ENCODE assay signal across 16 cellular contexts in genomic region chr5:178323961-178324360, GRCh38.
DNase-seq lines count a peak whose midpoint lies in the region; ATAC-seq and TF ChIP-seq lines count a peak whose summit lies in the region.
"Had no signal": no experiment of that assay in that cellular context is flagged by ENCODE, and none has a peak within 500 bp of the region (broad histone marks: within the 10 kb centered on the region; RNA-seq: fewer than 3 reads in every experiment).

No MANE protein-coding gene starts in this region.

- WGBS in smooth muscle cell (ENCODE audit: low lambda C conversion rate) = 87% methylated on average over 7 of the region's 7 CpGs
- 57 to 58% methylated on average over 7 of the region's 7 CpGs for WGBS in body of pancreas, 2 donors

- H2AFZ ChIP-seq in smooth muscle cell (ENCODE audit: low read depth) = no peak overlapping the region

- H3K27ac ChIP-seq in smooth muscle cell (ENCODE audit: low read depth) = no peak overlapping the region
- H3K27ac ChIP-seq in body of pancreas = no peak overlapping the region
- H3K27ac ChIP-seq: esophagus squamous epithelium, psoas muscle had no signal

- no peak overlapping the region for H3K4me2 ChIP-seq in smooth muscle cell

- H3F3A ChIP-seq in smooth muscle cell (ENCODE audit: low read depth) = no peaks in the 10 kb centered on the region

- H3K36me3 ChIP-seq in smooth muscle cell (ENCODE audit: low read depth) (no peaks in the 10 kb centered on the region), body of pancreas (replicated peaks in 1 of 2; ENCODE audit: insufficient read depth in 1 of 2, low read depth in 2 of 2) (no peaks in the 10 kb centered on the region)
- H3K36me3 ChIP-seq: esophagus squamous epithelium had no signal

- H3K9me3 ChIP-seq in smooth muscle cell (replicated peaks; ENCODE audit: low read depth) (no peaks in the 10 kb centered on the region), body of pancreas (no peaks in the 10 kb centered on the region)
- H3K9me3 ChIP-seq: esophagus squamous epithelium, psoas muscle had no signal

- H3K79me2 ChIP-seq in smooth muscle cell (ENCODE audit: low read depth) = no peaks in the 10 kb centered on the region

- no peak overlapping the region for H3K9ac ChIP-seq in smooth muscle cell (ENCODE audit: low read depth)

- H3K4me1 ChIP-seq in smooth muscle cell (ENCODE audit: low read depth) (no peaks in the 10 kb centered on the region), body of pancreas (no peaks in the 10 kb centered on the region)
- H3K4me1 ChIP-seq: psoas muscle had no signal

- intact Hi-C loops in posterior vena cava (cut with DNase I) (loop anchor here in 1 of 2 donors (5.0 kb wide), 1 partner anchor 518 kb away; no protein-coding TSS in a partner anchor), body of pancreas (cut with DNase I) (no loop called here)

- H3K4me3 ChIP-seq in smooth muscle cell (no peak overlapping the region), body of pancreas (no peak overlapping the region)
- H3K4me3 ChIP-seq: esophagus squamous epithelium, psoas muscle had no signal

- H4K20me1 ChIP-seq in smooth muscle cell (ENCODE audit: low read depth) = no peaks in the 10 kb centered on the region

- DNase-seq in posterior vena cava (ENCODE audit: low spot score) = peak; percentile 60
- DNase-seq in HCEC 1CT = no peak
- no peak for DNase-seq in smooth muscle cell (lab: John Stamatoyannopoulos, UW; ENCODE audit: unreplicated experiment)
- no peak for DNase-seq in body of pancreas
- DNase-seq: activated CD4-positive, alpha-beta memory T cell treated with anti-CD3 and anti-CD28 coated beads, Interleukin-2, amount 10 ng/mL, durations not matched to agents 7 days and 5 days; activated naive CD4-positive, alpha-beta T cell treated with Interleukin-2 at 50 U/mL for 16 hours; esophagus squamous epithelium; OCI-M1; stimulated activated CD4-positive, alpha-beta T cell treated with anti-CD3 and anti-CD28 coated beads, Interleukin-4, amount 100 ng/mL, for 24 hours; stimulated activated naive CD8-positive, alpha-beta T cell treated with anti-CD3 and anti-CD28 coated beads, Interleukin-15, amount 100 ng/mL, for 72 hours; T-helper 2 cell had no signal

- no peak for TF ChIP-seq CTCF in smooth muscle cell (IDR thresholded peaks at IDR 0.05; ENCODE audit: borderline replicate concordance, insufficient read depth, poor library complexity, severe bottlenecking)
- TF ChIP-seq CTCF in body of pancreas (IDR thresholded peaks at IDR 0.05) = no peak

- no peak for TF ChIP-seq POLR2A in body of pancreas (IDR thresholded peaks at IDR 0.05)

- ATAC-seq in GM18858 (IDR thresholded peaks at IDR 0.05; ENCODE audit: unreplicated experiment) = peak; percentile 35
- peak; percentile 65 for ATAC-seq in GM21528 (IDR thresholded peaks at IDR 0.05; ENCODE audit: low FRiP score, unreplicated experiment)
- peak; percentile 43 for ATAC-seq in HG03108 (IDR thresholded peaks at IDR 0.05; ENCODE audit: unreplicated experiment)
- no peak for ATAC-seq in GM18511 (IDR thresholded peaks at IDR 0.05; ENCODE audit: unreplicated experiment)
- ATAC-seq in body of pancreas = no peak
- ATAC-seq: psoas muscle; stimulated activated naive CD8-positive, alpha-beta T cell treated with anti-CD3 and anti-CD28 coated beads, Interleukin-15, amount 100 ng/mL, for 72 hours had no signal

- H3K27me3 ChIP-seq in smooth muscle cell (ENCODE audit: low read depth) (no peaks in the 10 kb centered on the region), body of pancreas (no peaks in the 10 kb centered on the region)

Comparison
In these comparisons a context has a peak if more than half of its experiments do, and no peak if none do; other contexts are left out.
1. ATAC-seq: peak in GM18858 (single experiment), GM21528 (single experiment) and HG03108 (single experiment); none in GM18511 (single experiment) and body of pancreas (single experiment).